ENCODE assay signal across 1 cellular context in genomic region chr16:84603115-84603816, GRCh38.
TF ChIP-seq lines count a peak whose summit lies in the region.

No MANE protein-coding gene starts in this region.

TF ChIP-seq in liver, 16 proteins besides CTCF, POLR2A, EP300 and RAD21 (continued from another document):
- TF ChIP-seq REST (IDR thresholded peaks at IDR 0.05): no peak
- no peak for TF ChIP-seq NR2F2 (IDR thresholded peaks at IDR 0.05)
- TF ChIP-seq GABPA (IDR thresholded peaks at IDR 0.05 in 1 of 2, conservative IDR thresholded peaks at IDR 0.05 in 1 of 2): no peak
- no peak for TF ChIP-seq FOXA2 (IDR thresholded peaks at IDR 0.05)
- no peak for TF ChIP-seq TAF1 (conservative IDR thresholded peaks at IDR 0.05)
- no peak for TF ChIP-seq RXRA (IDR thresholded peaks at IDR 0.05)
- no peak for TF ChIP-seq YY1 (IDR thresholded peaks at IDR 0.05)
- no peak for TF ChIP-seq ATF3 (IDR thresholded peaks at IDR 0.05)
- no peak for TF ChIP-seq SP1 (IDR thresholded peaks at IDR 0.05)
- TF ChIP-seq JUND (IDR thresholded peaks at IDR 0.05): no peak
- no peak for TF ChIP-seq ZBTB33 (IDR thresholded peaks at IDR 0.05)
- no peak for TF ChIP-seq MAX (IDR thresholded peaks at IDR 0.05)
- TF ChIP-seq HNF4G (IDR thresholded peaks at IDR 0.05): no peak
- no peak for TF ChIP-seq FOXA1 (IDR thresholded peaks at IDR 0.05)
- no peak for TF ChIP-seq EGR1 (IDR thresholded peaks at IDR 0.05; ENCODE audit: low read depth in 2 of 2)
